38 cellular contexts compared by ENCODE assay signal in genomic region chrX:107076158-107076557, GRCh38.
"Had no signal": no experiment of that assay in that cellular context is flagged by ENCODE, and none has a peak within 500 bp of the region (broad histone marks: within the 10 kb centered on the region; RNA-seq: fewer than 3 reads in every experiment).

No MANE protein-coding gene starts in this region.

- H3K27ac Mint-ChIP-seq: activated B cell treated with CpG ODN at 0.5 μM for 24 hours; activated CD4-positive, alpha-beta memory T cell treated with anti-CD3 and anti-CD28 coated beads for 36 hours; activated CD4-positive, alpha-beta T cell treated with anti-CD3 and anti-CD28 coated beads, Interleukin-2, amount 10 ng/mL, durations not matched to agents 24 days and 14 days; activated CD8-positive, alpha-beta T cell treated with anti-CD3 and anti-CD28 coated beads for 36 hours; activated naive CD4-positive, alpha-beta T cell treated with anti-CD3 and anti-CD28 coated beads for 36 hours; activated naive CD8-positive, alpha-beta T cell treated with anti-CD3 and anti-CD28 coated beads for 36 hours; activated T-cell treated with anti-CD3 and anti-CD28 coated beads, Interleukin-2, amount 50 U/mL, for 72 hours; activated T-helper 1 cell treated with anti-CD3 and anti-CD28 coated beads, Interleukin-12 subunit alpha, Interleukin-12 subunit beta, Interleukin-2, Interleukin-4 antibody, amounts not matched to agents 30 ng/mL and 10 ng/mL and 1 ng/mL, durations not matched to agents 14 hours and 24 hours and 36 hours; activated T-helper 17 cell treated with anti-CD3 and anti-CD28 coated beads, Interleukin-2, amount 50 U/mL, for 72 hours; T-cell; T-helper 2 cell treated with Interferon-gamma antibody and Interleukin-4, amounts not matched to agents 5 μg/mL and 100 μg/mL, for 36 hours had no signal

- FAIRE-seq: astrocyte, TTC549 had no signal

- ATAC-seq: activated CD8-positive, alpha-beta T cell treated with anti-CD3 and anti-CD28 coated beads for 36 hours; activated naive CD4-positive, alpha-beta T cell treated with anti-CD3 and anti-CD28 coated beads, Interleukin-2, amount 50 U/mL, for 72 hours; activated T-cell treated with anti-CD3 and anti-CD28 coated beads, Interleukin-2, amount 50 U/mL, for 4 hours; activated T-cell treated with anti-CD3 and anti-CD28 coated beads, Interleukin-2, amount 50 U/mL, for 72 hours; activated T-helper 17 cell treated with anti-CD3 and anti-CD28 coated beads, Interleukin-2, amount 50 U/mL, for 72 hours; body of pancreas; T-cell had no signal

- H3K36me3 ChIP-seq: adrenal gland, brain microvascular endothelial cell, breast epithelium had no signal

- H3K27ac ChIP-seq: adrenal gland, body of pancreas, brain microvascular endothelial cell, breast epithelium, VCaP had no signal

- H3K27me3 Mint-ChIP-seq: activated B cell treated with CpG ODN at 0.5 μM for 24 hours; activated CD4-positive, alpha-beta memory T cell treated with anti-CD3 and anti-CD28 coated beads for 36 hours; activated CD4-positive, alpha-beta T cell treated with anti-CD3 and anti-CD28 coated beads, Interleukin-2, amount 10 ng/mL, durations not matched to agents 24 days and 14 days; activated CD8-positive, alpha-beta T cell treated with anti-CD3 and anti-CD28 coated beads for 36 hours; activated naive CD8-positive, alpha-beta T cell treated with anti-CD3 and anti-CD28 coated beads for 36 hours; activated T-helper 17 cell treated with anti-CD3 and anti-CD28 coated beads, Interleukin-2, amount 50 U/mL, for 72 hours; central memory CD8-positive, alpha-beta T cell; T-cell had no signal

- H3K4me3 ChIP-seq: adrenal gland, body of pancreas, breast epithelium had no signal

- H3K4me3 Mint-ChIP-seq: activated B cell treated with CpG ODN at 0.5 μM for 24 hours; activated CD4-positive, alpha-beta memory T cell treated with anti-CD3 and anti-CD28 coated beads for 36 hours; activated CD4-positive, alpha-beta T cell treated with anti-CD3 and anti-CD28 coated beads, Interleukin-2, amount 10 ng/mL, durations not matched to agents 24 days and 14 days; activated CD8-positive, alpha-beta T cell treated with anti-CD3 and anti-CD28 coated beads for 36 hours; activated naive CD4-positive, alpha-beta T cell treated with anti-CD3 and anti-CD28 coated beads for 36 hours; activated naive CD8-positive, alpha-beta T cell treated with anti-CD3 and anti-CD28 coated beads for 36 hours; activated T-cell treated with anti-CD3 and anti-CD28 coated beads, Interleukin-2, amount 50 U/mL, for 4 hours; activated T-cell treated with anti-CD3 and anti-CD28 coated beads, Interleukin-2, amount 50 U/mL, for 72 hours; activated T-helper 1 cell treated with anti-CD3 and anti-CD28 coated beads, Interleukin-12 subunit alpha, Interleukin-12 subunit beta, Interleukin-2, Interleukin-4 antibody, amounts not matched to agents 30 ng/mL and 10 ng/mL and 1 ng/mL, durations not matched to agents 14 hours and 24 hours and 36 hours; activated T-helper 17 cell treated with anti-CD3 and anti-CD28 coated beads, Interleukin-2, amount 50 U/mL, for 72 hours; central memory CD8-positive, alpha-beta T cell; T-cell; T-helper 2 cell treated with Interferon-gamma antibody and Interleukin-4, amounts not matched to agents 5 μg/mL and 100 μg/mL, for 36 hours had no signal

- DNase-seq: activated B cell treated with CpG ODN at 0.5 μM for 24 hours; activated CD4-positive, alpha-beta memory T cell treated with anti-CD3 and anti-CD28 coated beads for 36 hours; activated CD4-positive, alpha-beta T cell treated with anti-CD3 and anti-CD28 coated beads for 4 hours; activated CD4-positive, alpha-beta T cell treated with anti-CD3 and anti-CD28 coated beads, Interleukin-2, amount 10 ng/mL, durations not matched to agents 24 days and 14 days; activated CD4-positive, alpha-beta T cell treated with anti-CD3 and anti-CD28 coated beads, Interleukin-2, amount 50 U/mL, for 1 hour; activated CD4-positive, alpha-beta T cell treated with anti-CD3 and anti-CD28 coated beads, Interleukin-2, amount 50 U/mL, for 4 hours; activated CD4-positive, CD25-positive, alpha-beta regulatory T cell treated with anti-CD3 and anti-CD28 coated beads, Interleukin-2, amount 50 U/mL, for 72 hours; activated CD8-positive, alpha-beta memory T cell treated with anti-CD3 and anti-CD28 coated beads, Interleukin-2, amount 50 U/mL, for 4 hours; activated CD8-positive, alpha-beta T cell treated with anti-CD3 and anti-CD28 coated beads for 36 hours; activated effector memory CD4-positive, alpha-beta T cell treated with anti-CD3 and anti-CD28 coated beads, Interleukin-2, amount 50 U/mL, for 16 hours; activated gamma-delta T cell treated with Interleukin-2 at 50 U/mL for 16 hours; activated naive CD4-positive, alpha-beta T cell; activated naive CD4-positive, alpha-beta T cell treated with anti-CD3 and anti-CD28 coated beads for 36 hours; activated naive CD4-positive, alpha-beta T cell treated with anti-CD3 and anti-CD28 coated beads, Interleukin-2, amount 50 U/mL, for 16 hours; activated naive CD8-positive, alpha-beta T cell treated with anti-CD3 and anti-CD28 coated beads for 36 hours; activated T-cell treated with anti-CD3 and anti-CD28 coated beads for 4 hours; activated T-cell treated with anti-CD3 and anti-CD28 coated beads, Interleukin-2, amount 50 U/mL, for 1 hour; activated T-cell treated with anti-CD3 and anti-CD28 coated beads, Interleukin-2, amount 50 U/mL, for 4 hours; activated T-cell treated with anti-CD3 and anti-CD28 coated beads, Interleukin-2, amount 50 U/mL, for 72 hours; adrenal gland; amniotic stem cell; aorta; body of pancreas; brain microvascular endothelial cell; caudate nucleus; cerebellar nuclear complex; T-cell; T-helper 2 cell; T-helper 9 cell had no signal

- H3K9me3 ChIP-seq: body of pancreas had no signal

- H3K4me1 ChIP-seq: adrenal gland, body of pancreas, breast epithelium had no signal

- H3K27me3 ChIP-seq: adrenal gland, body of pancreas, brain microvascular endothelial cell, breast epithelium had no signal
